In the genomic region with DNA sequence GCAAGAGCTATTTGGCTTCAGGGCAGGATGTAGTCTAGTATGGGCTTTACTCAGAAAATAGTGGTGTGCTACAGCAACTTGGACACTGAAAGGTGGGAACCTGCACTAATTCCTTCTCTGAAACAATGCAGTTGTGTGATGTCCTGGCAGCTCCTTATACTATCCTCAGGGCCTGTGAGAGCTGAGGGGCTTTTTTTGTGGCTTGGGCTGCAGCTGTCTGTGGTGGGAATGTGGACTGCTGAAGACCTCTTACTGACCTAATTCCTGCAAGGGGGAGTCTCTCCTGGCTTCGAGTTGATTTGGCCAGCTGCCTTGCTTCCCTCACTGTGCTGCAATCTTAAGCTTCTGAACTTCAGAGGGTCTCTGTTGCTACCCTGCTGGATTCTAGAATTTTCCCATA, we compare ENCODE assay signal across 3 cellular contexts.
"Had no signal": no experiment of that assay in that cellular context is flagged by ENCODE, and none has a peak within 500 bp of the region (broad histone marks: within the 10 kb centered on the region; RNA-seq: fewer than 3 reads in every experiment).

No MANE protein-coding gene starts in this region.

- DNase-seq: GDM1, GF-D8 had no signal

- H3K4me3 ChIP-seq: GM12878 had no signal
